4 cellular contexts compared by ENCODE assay signal in the genomic region with DNA sequence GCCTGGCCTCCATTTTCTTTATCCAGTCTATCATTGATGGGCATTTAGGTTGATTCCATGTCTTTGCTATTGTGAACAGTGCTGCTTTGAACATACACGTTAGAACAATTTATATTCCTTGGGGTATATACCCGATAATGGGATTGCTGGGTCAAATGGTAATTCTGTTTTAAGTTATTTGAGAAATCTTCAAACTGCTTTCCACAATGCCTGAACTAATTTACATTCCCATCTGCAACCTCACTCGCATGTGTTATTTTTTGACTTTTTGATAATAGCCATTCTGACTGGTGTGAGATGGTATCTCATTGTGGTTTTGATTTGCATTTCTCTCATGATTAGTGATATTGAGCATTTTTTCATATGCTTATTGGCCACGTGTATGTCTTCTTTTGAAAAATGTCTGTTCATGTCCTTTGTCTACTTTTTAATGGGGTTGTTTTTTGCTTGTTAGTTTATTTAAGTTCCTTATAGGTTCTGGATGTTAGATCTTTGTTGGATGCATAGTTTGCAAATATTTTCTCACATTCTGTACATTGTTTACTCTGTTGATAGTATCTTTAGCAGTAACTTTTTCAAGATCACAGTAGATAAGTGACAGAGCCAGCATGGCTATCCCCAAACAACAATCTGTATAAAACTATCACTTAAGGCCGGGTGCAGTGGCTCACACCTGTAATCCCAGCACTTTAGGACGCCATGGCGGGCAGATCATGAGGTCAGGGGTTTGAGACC. TPM values are rescaled to one million over a fixed set of nuclear protein-coding genes. Genes with fewer than 3 reads are reported as not detected.
"Had no signal": no experiment of that assay in that cellular context is flagged by ENCODE, and none has a peak within 500 bp of the region (broad histone marks: within the 10 kb centered on the region; RNA-seq: fewer than 3 reads in every experiment).

No MANE protein-coding gene starts in this region.

RNA-seq across cellular contexts. Expression of gene TMEM145, which starts 26.2 kb away (rescaled TPM):
- total RNA-seq: MCF 10A had no signal

RNA-seq across cellular contexts. Expression of gene PAFAH1B3, which starts 36.9 kb away (rescaled TPM):
- total RNA-seq: PC-3 had no signal

RNA-seq across cellular contexts. Expression of gene PRR19, which starts 37.4 kb away (rescaled TPM):
- total RNA-seq: PC-3 had no signal

RNA-seq across cellular contexts. Expression of gene CNFN, which starts 50.8 kb away (rescaled TPM):
- total RNA-seq: HT1080, IMR-90 had no signal
